In the genomic region with DNA sequence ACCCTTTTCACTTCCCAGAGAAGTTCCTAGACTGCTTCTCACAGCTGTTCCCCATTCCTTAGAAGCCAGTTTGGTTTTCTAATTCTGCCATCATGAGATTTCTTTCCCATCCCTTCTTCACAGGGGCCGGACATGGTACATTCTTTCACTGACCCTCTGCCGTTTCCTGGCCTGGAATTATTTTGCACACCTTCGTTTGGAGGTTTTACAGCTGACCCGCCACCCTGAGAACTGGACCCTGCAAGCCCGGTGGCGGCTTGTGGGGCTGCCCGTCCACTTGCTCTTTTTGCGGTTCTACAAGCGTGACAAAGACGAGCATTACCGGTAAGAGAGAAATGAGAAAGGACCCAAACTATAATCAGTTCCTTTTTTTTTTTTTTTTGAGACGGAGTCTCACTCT, we compare ENCODE assay signal across 17 cellular contexts.
"Had no signal": no experiment of that assay in that cellular context is flagged by ENCODE, and none has a peak within 500 bp of the region (broad histone marks: within the 10 kb centered on the region; RNA-seq: fewer than 3 reads in every experiment).

No MANE protein-coding gene starts in this region.

- H3K27ac ChIP-seq: brain microvascular endothelial cell, left ventricle myocardium inferior, thoracic aorta, WERI-Rb-1 had no signal

- H3K9me3 ChIP-seq: left ventricle myocardium inferior, thoracic aorta had no signal

- H3K9me3 Mint-ChIP-seq: activated CD4-positive, alpha-beta T cell treated with anti-CD3 and anti-CD28 coated beads, Interleukin-2, amount 10 ng/mL, durations not matched to agents 7 days and 5 days; activated naive CD4-positive, alpha-beta T cell treated with anti-CD3 and anti-CD28 coated beads, Interleukin-2, amount 50 U/mL, for 72 hours; natural killer cell treated with Interleukin-12 subunit alpha and Interleukin-12 subunit beta and Interleukin-15 and Interleukin-18, amount 100 ng/mL, for 72 hours had no signal

- DNase-seq: activated CD4-positive, alpha-beta T cell treated with anti-CD3 and anti-CD28 coated beads, Interleukin-2, amount 10 ng/mL, durations not matched to agents 7 days and 5 days; activated effector memory CD4-positive, alpha-beta T cell treated with Interleukin-2 at 50 U/mL for 16 hours; amygdala; brain microvascular endothelial cell; cortex of kidney; effector CD4-positive, alpha-beta T cell; foreskin fibroblast; hypothalamus; kidney; left ventricle myocardium inferior; occipital lobe; WERI-Rb-1 had no signal

- H3K27me3 Mint-ChIP-seq: activated CD4-positive, alpha-beta T cell treated with anti-CD3 and anti-CD28 coated beads, Interleukin-2, amount 10 ng/mL, durations not matched to agents 7 days and 5 days; natural killer cell treated with Interleukin-12 subunit alpha and Interleukin-12 subunit beta and Interleukin-15 and Interleukin-18, amount 100 ng/mL, for 72 hours had no signal

- H3K4me3 Mint-ChIP-seq: activated CD4-positive, alpha-beta T cell treated with anti-CD3 and anti-CD28 coated beads, Interleukin-2, amount 10 ng/mL, durations not matched to agents 7 days and 5 days; natural killer cell treated with Interleukin-12 subunit alpha and Interleukin-12 subunit beta and Interleukin-15 and Interleukin-18, amount 100 ng/mL, for 72 hours had no signal

- H3K4me3 ChIP-seq: left ventricle myocardium inferior, thoracic aorta had no signal

- ATAC-seq: activated naive CD4-positive, alpha-beta T cell treated with anti-CD3 and anti-CD28 coated beads, Interleukin-2, amount 50 U/mL, for 72 hours; natural killer cell treated with Interleukin-12 subunit alpha and Interleukin-12 subunit beta and Interleukin-15 and Interleukin-18, amount 100 ng/mL, for 72 hours; sciatic nerve; SK-N-SH treated with all-trans-retinoic acid at 6 μM for 48 hours had no signal

- H3K27ac Mint-ChIP-seq: activated CD4-positive, alpha-beta T cell treated with anti-CD3 and anti-CD28 coated beads, Interleukin-2, amount 10 ng/mL, durations not matched to agents 7 days and 5 days had no signal

- H3K27me3 ChIP-seq: brain microvascular endothelial cell had no signal
